ENCODE assay signal across 17 cellular contexts in genomic region chr18:58152216-58152615, GRCh38.
DNase-seq lines count a peak whose midpoint lies in the region; ATAC-seq and TF ChIP-seq lines count a peak whose summit lies in the region.
"Had no signal": no experiment of that assay in that cellular context is flagged by ENCODE, and none has a peak within 500 bp of the region (broad histone marks: within the 10 kb centered on the region; RNA-seq: fewer than 3 reads in every experiment).

No MANE protein-coding gene starts in this region.

- H3K4me1 ChIP-seq in mucosa of rectum (ENCODE audit: control insufficient read depth in 2 of 2, insufficient read depth in 2 of 2, low read length in 2 of 2) (peaks cover 0 to 18% of the 10 kb centered on the region in 2 donors), prostate gland (replicated peaks) (peaks cover 4% of the 10 kb centered on the region), left ventricle myocardium inferior (no peaks in the 10 kb centered on the region)
- H3K4me1 ChIP-seq: BE2C, BLaER1, Caco-2 had no signal

- 40% methylated on average over 3 of the region's 3 CpGs for WGBS in prostate gland

- TF ChIP-seq POLR2A in prostate gland (IDR thresholded peaks at IDR 0.05): no peak

- DNase-seq in LNCaP clone FGC (ENCODE audit: low read depth): peak; percentile 93
- no peak for DNase-seq in prostate gland (ENCODE audit: low spot score)
- DNase-seq in left ventricle myocardium inferior: no peak
- DNase-seq: 8988T; ACHN; BE2C; C1 segment of cervical spinal cord; Caco-2; Calu3; CD4-positive, alpha-beta T cell; CD8-positive, alpha-beta T cell; DMS79 treated with DMSO at 0.1 percent for 48 hours; GF-D8 had no signal

- H3K9me3 ChIP-seq in mucosa of rectum (ENCODE audit: control insufficient read depth in 2 of 2, low read length in 2 of 2) (no peaks in the 10 kb centered on the region), prostate gland (no peaks in the 10 kb centered on the region), left ventricle myocardium inferior (replicated peaks) (no peaks in the 10 kb centered on the region)
- H3K9me3 ChIP-seq: BE2C, BLaER1, Caco-2 had no signal

- no peaks in the 10 kb centered on the region for H3K27me3 ChIP-seq in mucosa of rectum (ENCODE audit: control insufficient read depth in 2 of 2, insufficient read depth in 2 of 2, low read length in 2 of 2)
- no peaks in the 10 kb centered on the region for H3K27me3 ChIP-seq in prostate gland (replicated peaks; ENCODE audit: insufficient read depth)
- no peaks in the 10 kb centered on the region for H3K27me3 ChIP-seq in left ventricle myocardium inferior (ENCODE audit: low read depth)
- H3K27me3 ChIP-seq: BE2C, BLaER1 had no signal

- intact Hi-C loops in prostate gland (cut with DNase I): no loop called here
- intact Hi-C loops in left ventricle myocardium inferior (cut with micrococcal nuclease): no loop called here

- ATAC-seq in GM21786 (IDR thresholded peaks at IDR 0.05; ENCODE audit: unreplicated experiment) (no peak), HG02588 (IDR thresholded peaks at IDR 0.05; ENCODE audit: unreplicated experiment) (no peak)
- ATAC-seq: CD8-positive, alpha-beta T cell had no signal

- TF ChIP-seq CTCF in LNCaP clone FGC (IDR thresholded peaks at IDR 0.05; ENCODE audit: control insufficient read depth, extremely low read depth, insufficient read depth): no peak
- TF ChIP-seq CTCF in prostate gland (IDR thresholded peaks at IDR 0.05): no peak
- no peak for TF ChIP-seq CTCF in left ventricle myocardium inferior (IDR thresholded peaks at IDR 0.05; ENCODE audit: borderline replicate concordance)

- H3K4me3 ChIP-seq in LNCaP clone FGC (ENCODE audit: low read depth, low read length): peak overlapping the region; percentile 67
- peak overlapping the region; percentile 16 to 62 for H3K4me3 ChIP-seq in mucosa of rectum (ENCODE audit: low read length in 2 of 2)
- peak overlapping the region; percentile 14 to 25 for H3K4me3 ChIP-seq in prostate gland
- no peak overlapping the region for H3K4me3 ChIP-seq in left ventricle myocardium inferior
- H3K4me3 ChIP-seq: BLaER1 had no signal

- no peak overlapping the region for H3K27ac ChIP-seq in mucosa of rectum (ENCODE audit: low read depth in 2 of 2, low read length in 2 of 2)
- no peak overlapping the region for H3K27ac ChIP-seq in prostate gland
- no peak overlapping the region for H3K27ac ChIP-seq in left ventricle myocardium inferior (replicated peaks)
- H3K27ac ChIP-seq: BLaER1 had no signal

- H3K9ac ChIP-seq in mucosa of rectum (ENCODE audit: low read depth in 1 of 2, low read length in 2 of 2): no peak overlapping the region
- H3K9ac ChIP-seq: BLaER1 had no signal

- H3K36me3 ChIP-seq in mucosa of rectum (ENCODE audit: control insufficient read depth in 2 of 2, insufficient read depth in 2 of 2, low read length in 2 of 2) (no peaks in the 10 kb centered on the region), prostate gland (no peaks in the 10 kb centered on the region), left ventricle myocardium inferior (no peaks in the 10 kb centered on the region)
- H3K36me3 ChIP-seq: BE2C, BLaER1 had no signal
